Comparison of ENCODE assay signal across 8 cellular contexts in the genomic region with DNA sequence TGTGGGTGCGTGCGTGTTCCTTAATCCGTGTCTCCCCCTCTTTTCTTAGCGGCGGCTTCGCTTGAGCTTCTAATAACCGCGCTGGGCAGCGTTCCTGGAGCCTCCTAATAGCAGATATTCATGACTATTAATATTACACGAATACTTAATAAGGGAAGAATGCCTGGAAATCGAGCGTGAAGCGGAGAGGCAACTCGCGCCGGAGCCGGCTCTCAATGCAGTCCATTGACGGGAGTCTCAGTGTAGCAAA. TPM values are rescaled to one million over a fixed set of nuclear protein-coding genes. Genes with fewer than 3 reads are reported as not detected.
DNase-seq lines count a peak whose midpoint lies in the region; ATAC-seq and TF ChIP-seq lines count a peak whose summit lies in the region.

No MANE protein-coding gene starts in this region.

- H3K4me1 Mint-ChIP-seq in progenitor cell of endocrine pancreas (ENCODE audit: low read depth) = peaks cover 22% of the 10 kb centered on the region

- DNase-seq in NCI-H2227 treated with DMSO at 0.1 percent for 48 hours (lab: John Stamatoyannopoulos, UW) (peak; percentile 64), NCI-H2227 (lab: John Stamatoyannopoulos, UW; ENCODE audit: unreplicated experiment) (no peak), RWPE2 (ENCODE audit: low spot score) (no peak), fibroblast of lung (ENCODE audit: low read depth in 2 of 2) (peak in 1 of 2 donors; percentile 38), progenitor cell of endocrine pancreas (ENCODE audit: low spot score, unreplicated experiment) (no peak), RKO (ENCODE audit: low spot score) (no peak), DMS79 (lab: John Stamatoyannopoulos, UW) (no peak)
- DNase-seq in stimulated activated naive CD4-positive, alpha-beta T cell treated with Interleukin-2 at 50 U/mL for 16 hours (lab: John Stamatoyannopoulos, UW) = no peak

- peak overlapping the region; percentile 66 for H3K4me3 Mint-ChIP-seq in progenitor cell of endocrine pancreas (ENCODE audit: low read depth)

- TF ChIP-seq CTCF in RWPE2 (IDR thresholded peaks at IDR 0.05; ENCODE audit: poor library complexity, severe bottlenecking) (no peak), fibroblast of lung (conservative IDR thresholded peaks at IDR 0.05 in 1 of 2, IDR thresholded peaks at IDR 0.05 in 1 of 2; ENCODE audit: low read depth in 1 of 2, low read length in 2 of 2) (no peak), progenitor cell of endocrine pancreas (IDR thresholded peaks at IDR 0.05; ENCODE audit: unreplicated experiment) (no peak)

- H3K36me3 ChIP-seq in RWPE2 (ENCODE audit: low read depth) (peaks cover 62% of the 10 kb centered on the region), fibroblast of lung (ENCODE audit: control insufficient read depth, insufficient read depth, low read length) (no peaks in the 10 kb centered on the region)

- H3K27me3 Mint-ChIP-seq in progenitor cell of endocrine pancreas = peaks cover 95% of the 10 kb centered on the region

- no peak for ATAC-seq in RWPE2 (ENCODE audit: low read depth)

- H3K27ac Mint-ChIP-seq in progenitor cell of endocrine pancreas = peak overlapping the region; percentile 81

- peak overlapping the region; percentile 92 for H3K4me2 ChIP-seq in fibroblast of lung (ENCODE audit: extremely low read depth, insufficient read depth, low read length)

- peak overlapping the region; percentile 58 for H3K4me3 ChIP-seq in RWPE2 (ENCODE audit: severe bottlenecking)
- H3K4me3 ChIP-seq in fibroblast of lung (replicated peaks in 1 of 4; ENCODE audit: control extremely low read depth in 1 of 4, insufficient read depth in 1 of 4, low read depth in 3 of 4, low read length in 4 of 4) = peak overlapping the region; percentile 69 to 80 (median 73)

- H3K9me3 Mint-ChIP-seq in progenitor cell of endocrine pancreas (ENCODE audit: low read depth) = no peaks in the 10 kb centered on the region

- H3K36me3 Mint-ChIP-seq in progenitor cell of endocrine pancreas (ENCODE audit: insufficient read depth) = no peaks in the 10 kb centered on the region

- H3K27me3 ChIP-seq in RWPE2 (ENCODE audit: insufficient read depth, poor library complexity, severe bottlenecking) = no peaks in the 10 kb centered on the region
- peaks cover 73% of the 10 kb centered on the region for H3K27me3 ChIP-seq in fibroblast of lung (ENCODE audit: control insufficient read depth, insufficient read depth, low read length)

- no peaks in the 10 kb centered on the region for H3K79me2 ChIP-seq in fibroblast of lung (ENCODE audit: control insufficient read depth, insufficient read depth, low read length)

- H3K9me3 ChIP-seq in RWPE2 (ENCODE audit: severe bottlenecking) (no peaks in the 10 kb centered on the region), fibroblast of lung (ENCODE audit: control insufficient read depth, insufficient read depth, low read depth, low read length) (no peaks in the 10 kb centered on the region)

- H4K20me1 ChIP-seq in fibroblast of lung (ENCODE audit: control insufficient read depth, extremely low read depth, insufficient read depth, low read length) = no peaks in the 10 kb centered on the region

- peak overlapping the region; percentile 48 for H2AFZ ChIP-seq in fibroblast of lung (ENCODE audit: low read length)

- H3K4me1 ChIP-seq in RWPE2 (ENCODE audit: insufficient read depth, poor library complexity, severe bottlenecking) = peaks cover 13% of the 10 kb centered on the region
- H3K4me1 ChIP-seq in fibroblast of lung (ENCODE audit: control insufficient read depth, extremely low read depth, insufficient read depth, low read length) = no peaks in the 10 kb centered on the region

- peak overlapping the region; percentile 91 for H3K27ac ChIP-seq in RWPE2 (ENCODE audit: poor library complexity, severe bottlenecking)
- no peak overlapping the region for H3K27ac ChIP-seq in fibroblast of lung (ENCODE audit: insufficient read depth, low read length)

- no peak overlapping the region for H3K9ac ChIP-seq in fibroblast of lung (ENCODE audit: insufficient read depth, low read length)

RNA-seq across cellular contexts. Expression of gene TFAP2A, which starts 3.0 kb away (rescaled TPM):
- not detected in 2 replicates for total RNA-seq in fibroblast of lung
- polyA plus RNA-seq in fibroblast of lung = 0.03 and 0.05 TPM in 2 replicates
- 0.10 and 0.29 TPM in 2 replicates for polyA plus RNA-seq in fibroblast of lung (2012)
- polyA minus RNA-seq in fibroblast of lung (ENCODE audit: low replicate concordance) = not detected in 2 replicates
- 4.7 and 10.0 TPM in 2 replicates for total RNA-seq in progenitor cell of endocrine pancreas
